In genomic region chr5:177554474-177555111, GRCh38 we compare ENCODE assay signal across 1 cellular context.
TF ChIP-seq lines count a peak whose summit lies in the region.

FAM193B (minus strand) TSS chr5:177554563; CDS start chr5:177554458, 105 bp downstream.

TF ChIP-seq in HepG2, 621 proteins besides CTCF, POLR2A, EP300 and RAD21 (continued from another document and continues in another):
- no peak for TF ChIP-seq ZSCAN21 (CRISPR knock-in tag; IDR thresholded peaks at IDR 0.05; ENCODE audit: borderline replicate concordance)
- TF ChIP-seq ZBTB1 (CRISPR knock-in tag; IDR thresholded peaks at IDR 0.05; ENCODE audit: borderline replicate concordance): no peak
- TF ChIP-seq THAP7 (CRISPR knock-in tag; IDR thresholded peaks at IDR 0.05): no peak
- TF ChIP-seq GFI1 (CRISPR knock-in tag; IDR thresholded peaks at IDR 0.05; ENCODE audit: borderline replicate concordance): no peak
- no peak for TF ChIP-seq NFE2L1 (CRISPR knock-in tag; IDR thresholded peaks at IDR 0.05; ENCODE audit: borderline replicate concordance)
- peak in 1 of 2 experiments; percentile 57; a peak in 1 of 4 replicates for TF ChIP-seq KLF16 (CRISPR knock-in tag; IDR thresholded peaks at IDR 0.05)
- TF ChIP-seq ZBTB7A (CRISPR knock-in tag; IDR thresholded peaks at IDR 0.05): no peak
- TF ChIP-seq DZIP1 (CRISPR knock-in tag; IDR thresholded peaks at IDR 0.05): no peak
- peak; percentile 74; the same call in 1 of the 2 replicates for TF ChIP-seq PRDM10 (CRISPR knock-in tag; IDR thresholded peaks at IDR 0.05; ENCODE audit: low read depth)
- no peak for TF ChIP-seq HNF1A (IDR thresholded peaks at IDR 0.05; ENCODE audit: low read depth)
- no peak for TF ChIP-seq HNF1A (CRISPR knock-in tag; IDR thresholded peaks at IDR 0.05; ENCODE audit: borderline replicate concordance)
- TF ChIP-seq RFXAP (CRISPR knock-in tag; IDR thresholded peaks at IDR 0.05; ENCODE audit: borderline replicate concordance): no peak
- no peak for TF ChIP-seq ZBTB49 (CRISPR knock-in tag; IDR thresholded peaks at IDR 0.05; ENCODE audit: borderline replicate concordance)
- no peak for TF ChIP-seq ZNF782 (CRISPR knock-in tag; IDR thresholded peaks at IDR 0.05; ENCODE audit: borderline replicate concordance)
- no peak for TF ChIP-seq ZNF644 (CRISPR knock-in tag; IDR thresholded peaks at IDR 0.05; ENCODE audit: low read depth)
- no peak for TF ChIP-seq EHMT2 (IDR thresholded peaks at IDR 0.05; ENCODE audit: borderline replicate concordance, low read depth, low read length)
- TF ChIP-seq FOXJ3 (CRISPR knock-in tag; IDR thresholded peaks at IDR 0.05; ENCODE audit: borderline replicate concordance): no peak
- TF ChIP-seq ZNF597 (CRISPR knock-in tag; IDR thresholded peaks at IDR 0.05): no peak
- no peak for TF ChIP-seq HNRNPUL1 (IDR thresholded peaks at IDR 0.05; ENCODE audit: low read depth, low read length)
- TF ChIP-seq ZNF710 (CRISPR knock-in tag; IDR thresholded peaks at IDR 0.05; ENCODE audit: borderline replicate concordance): no peak
- peak; percentile 58; the same call in 1 of the 2 replicates for TF ChIP-seq ZMYM2 (CRISPR knock-in tag; IDR thresholded peaks at IDR 0.05)
- TF ChIP-seq MBD4 (IDR thresholded peaks at IDR 0.05; ENCODE audit: borderline replicate concordance, low read length): no peak
- TF ChIP-seq HOXD1 (CRISPR knock-in tag; IDR thresholded peaks at IDR 0.05): peak; percentile 66; the same call in 1 of the 2 replicates
- TF ChIP-seq E2F1 (CRISPR knock-in tag; IDR thresholded peaks at IDR 0.05): no peak
- TF ChIP-seq LCORL (IDR thresholded peaks at IDR 0.05): no peak
- peak; percentile 44; the same call in 1 of the 2 replicates for TF ChIP-seq LCORL (CRISPR knock-in tag; IDR thresholded peaks at IDR 0.05)
- TF ChIP-seq TIGD3 (CRISPR knock-in tag; IDR thresholded peaks at IDR 0.05; ENCODE audit: borderline replicate concordance): no peak
- no peak for TF ChIP-seq DBP (CRISPR knock-in tag; IDR thresholded peaks at IDR 0.05; ENCODE audit: not compliant biosample characterization)
- peak; percentile 79 for TF ChIP-seq HCFC1 (IDR thresholded peaks at IDR 0.05; ENCODE audit: low read depth, low read length)
- no peak for TF ChIP-seq TCF12 (IDR thresholded peaks at IDR 0.05)
- TF ChIP-seq TCF12 (CRISPR knock-in tag; IDR thresholded peaks at IDR 0.05): no peak
- peak; percentile 93 for TF ChIP-seq PATZ1 (CRISPR knock-in tag; IDR thresholded peaks at IDR 0.05)
- no peak for TF ChIP-seq ELF4 (CRISPR knock-in tag; IDR thresholded peaks at IDR 0.05; ENCODE audit: borderline replicate concordance)
